ENCODE assay signal across 22 cellular contexts in genomic region chr14:100190126-100190525, GRCh38.
"Had no signal": no experiment of that assay in that cellular context is flagged by ENCODE, and none has a peak within 500 bp of the region (broad histone marks: within the 10 kb centered on the region; RNA-seq: fewer than 3 reads in every experiment).

No MANE protein-coding gene starts in this region.

- H2AFZ ChIP-seq: neural progenitor cell had no signal

- H3K4me1 ChIP-seq: neural progenitor cell had no signal

- H3K4me3 ChIP-seq: cardiac muscle cell, heart right ventricle, left lung, lung, neural progenitor cell, transverse colon had no signal

- H3K36me3 ChIP-seq: cardiac muscle cell, heart right ventricle, left lung, neural progenitor cell, transverse colon had no signal

- H3K27ac ChIP-seq: cardiac muscle cell, heart right ventricle, left lung, neural progenitor cell, transverse colon had no signal

- ATAC-seq: heart right ventricle; left lung; naive thymus-derived CD4-positive, alpha-beta T cell; stimulated activated naive B cell treated with anti-CD40 and anti-IgM and Interleukin-4, amounts not matched to agents 10 μg/mL and 1 μg/mL and 100 μg/mL, for 72 hours had no signal

- H3K9ac ChIP-seq: neural progenitor cell had no signal

- DNase-seq: activated B cell treated with CpG ODN at 0.5 μM for 24 hours; activated CD4-positive, alpha-beta T cell treated with anti-CD3 and anti-CD28 coated beads for 4 hours; activated CD4-positive, alpha-beta T cell treated with anti-CD3 and anti-CD28 coated beads, Interleukin-2, amount 50 U/mL, for 48 hours; activated CD8-positive, alpha-beta memory T cell treated with anti-CD3 and anti-CD28 coated beads, Interleukin-2, amount 50 U/mL, for 48 hours; activated effector memory CD4-positive, alpha-beta T cell treated with Interleukin-2 at 50 U/mL for 16 hours; activated naive CD4-positive, alpha-beta T cell treated with anti-CD3 and anti-CD28 coated beads, Interleukin-2, amount 10 ng/mL, durations not matched to agents 7 days and 5 days; activated T-cell treated with anti-CD3 and anti-CD28 coated beads, Interleukin-2, amount 50 U/mL, for 48 hours; amygdala; cortex of kidney; endodermal cell; foreskin fibroblast; heart right ventricle; naive thymus-derived CD4-positive, alpha-beta T cell; stimulated activated CD4-positive, alpha-beta T cell treated with anti-CD3 and anti-CD28 coated beads, Interleukin-2, amount 100 ng/mL, for 48 hours; stimulated activated CD8-positive, alpha-beta memory T cell treated with anti-CD3 and anti-CD28 coated beads, Interleukin-4, amount 100 ng/mL, for 48 hours; stimulated activated naive B cell treated with anti-CD40 and anti-IgM and Interleukin-4, amounts not matched to agents 10 μg/mL and 1 μg/mL and 100 μg/mL, for 72 hours; T1000; transverse colon had no signal

- H3K9me3 ChIP-seq: heart right ventricle, left lung, transverse colon had no signal

- H3K27me3 ChIP-seq: cardiac muscle cell, heart right ventricle, left lung, neural progenitor cell, transverse colon had no signal

- H3K4me2 ChIP-seq: neural progenitor cell had no signal
